9 cellular contexts compared by ENCODE assay signal in genomic region chr3:58349792-58350626, GRCh38. TPM values are rescaled to one million over a fixed set of nuclear protein-coding genes. Genes with fewer than 3 reads are reported as not detected.
DNase-seq lines count a peak whose midpoint lies in the region; ATAC-seq, FAIRE-seq and TF ChIP-seq lines count a peak whose summit lies in the region.
"Had no signal": no experiment of that assay in that cellular context is flagged by ENCODE, and none has a peak within 500 bp of the region (broad histone marks: within the 10 kb centered on the region; RNA-seq: fewer than 3 reads in every experiment).

No MANE protein-coding gene starts in this region.

- no peaks in the 10 kb centered on the region for H3K9me3 Mint-ChIP-seq in central memory CD8-positive, alpha-beta T cell
- H3K9me3 Mint-ChIP-seq in mesothelial cell of epicardium, result no peaks in the 10 kb centered on the region

- H3K36me3 Mint-ChIP-seq in central memory CD8-positive, alpha-beta T cell (ENCODE audit: insufficient read depth), result peaks cover 3% of the 10 kb centered on the region
- no peaks in the 10 kb centered on the region for H3K36me3 Mint-ChIP-seq in mesothelial cell of epicardium

- no peaks in the 10 kb centered on the region for H3K27me3 Mint-ChIP-seq in central memory CD8-positive, alpha-beta T cell
- H3K27me3 Mint-ChIP-seq in mesothelial cell of epicardium (ENCODE audit: low read depth), result no peaks in the 10 kb centered on the region

- peaks cover 59% of the 10 kb centered on the region for H3K4me1 Mint-ChIP-seq in central memory CD8-positive, alpha-beta T cell
- peaks cover 14% of the 10 kb centered on the region for H3K4me1 Mint-ChIP-seq in mesothelial cell of epicardium

- no peak overlapping the region for H3K27ac Mint-ChIP-seq in central memory CD8-positive, alpha-beta T cell (ENCODE audit: low read depth)
- no peak overlapping the region for H3K27ac Mint-ChIP-seq in mesothelial cell of epicardium

- DNase-seq in GM12865 (ENCODE audit: low read depth) (peak; percentile 93), occipital lobe (lab: John Stamatoyannopoulos, UW) (no peak), NCI-H2171 (lab: John Stamatoyannopoulos, UW) (no peak), mesothelial cell of epicardium (ENCODE audit: low spot score in 2 of 2, unreplicated experiment in 2 of 2) (no peak), RCC 7860 (ENCODE audit: low spot score) (no peak)
- no peak for DNase-seq in central memory CD8-positive, alpha-beta T cell (ENCODE audit: low spot score in 2 of 2)
- DNase-seq: right cardiac atrium had no signal

- no peak for TF ChIP-seq CTCF in GM12865 (IDR thresholded peaks at IDR 0.05; ENCODE audit: insufficient read depth, low read depth, low read length, missing control alignments)
- no peak for TF ChIP-seq CTCF in mesothelial cell of epicardium (IDR thresholded peaks at IDR 0.05; ENCODE audit: unreplicated experiment)

- H3K4me3 Mint-ChIP-seq in central memory CD8-positive, alpha-beta T cell, result peak overlapping the region; percentile 23
- no peak overlapping the region for H3K4me3 Mint-ChIP-seq in mesothelial cell of epicardium

- H3K4me3 ChIP-seq in GM12865 (ENCODE audit: low read depth, low read length), result no peak overlapping the region

- no peak for FAIRE-seq in RCC 7860 (lab: Jason Lieb, UNC)

- ATAC-seq in GM21367 (IDR thresholded peaks at IDR 0.05; ENCODE audit: unreplicated experiment) (peak; percentile 83), HG03469 (IDR thresholded peaks at IDR 0.05; ENCODE audit: unreplicated experiment) (peak; percentile 72)
- no peak for ATAC-seq in central memory CD8-positive, alpha-beta T cell (replicated peaks; ENCODE audit: extremely low read depth, poor library complexity, severe bottlenecking)

RNA-seq across cellular contexts. Expression of gene PXK, which starts 17.3 kb away (rescaled TPM):
- total RNA-seq in occipital lobe (28.2 TPM), mesothelial cell of epicardium (15.0 to 15.9 TPM (median 15.4 TPM) in 3 replicates)

RNA-seq across cellular contexts. Expression of gene HTD2, which starts 43.7 kb away (rescaled TPM):
- total RNA-seq in occipital lobe (12.3 TPM), mesothelial cell of epicardium (7.7 to 9.4 TPM (median 8.3 TPM) in 3 replicates)

RNA-seq across cellular contexts. Expression of gene RPP14, which starts 44.0 kb away (rescaled TPM):
- total RNA-seq in occipital lobe (14.2 TPM), mesothelial cell of epicardium (19.0 to 24.2 TPM (median 21.3 TPM) in 3 replicates)
